Comparison of ENCODE assay signal across 9 cellular contexts in the genomic region with DNA sequence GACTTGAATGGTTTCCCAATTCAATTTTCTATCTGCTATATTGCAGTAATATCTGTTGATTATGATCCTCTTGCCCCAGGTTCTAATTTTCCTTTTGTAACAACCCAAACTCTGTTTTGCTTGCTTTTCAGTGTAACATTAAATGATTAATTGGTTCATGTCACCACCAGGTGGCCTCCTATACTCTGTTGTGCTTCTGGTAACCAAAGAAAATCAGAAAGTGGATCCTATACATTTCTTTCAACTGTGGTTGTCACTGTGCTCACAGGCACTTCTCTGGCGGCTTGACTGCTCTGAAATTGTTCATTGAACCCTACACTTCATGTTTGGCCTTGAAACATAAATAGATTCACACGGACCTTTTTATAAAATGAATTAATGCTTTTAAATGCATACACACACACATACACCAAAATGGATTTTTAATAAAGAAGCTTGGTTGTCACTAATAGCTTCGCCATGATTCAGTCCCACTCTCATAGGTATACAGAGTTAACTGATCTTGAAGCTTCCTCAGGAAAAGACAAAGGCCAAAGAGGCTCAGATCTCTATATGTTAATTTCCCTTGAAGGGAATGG.
A peak's percentile ranks its signal among the peaks of the same experiment; 100 is the strongest.
DNase-seq lines count a peak whose midpoint lies in the region; ATAC-seq, FAIRE-seq and TF ChIP-seq lines count a peak whose summit lies in the region.
"Had no signal": no experiment of that assay in that cellular context is flagged by ENCODE, and none has a peak within 500 bp of the region (broad histone marks: within the 10 kb centered on the region; RNA-seq: fewer than 3 reads in every experiment).

No MANE protein-coding gene starts in this region.

- H3K79me2 ChIP-seq in OCI-LY7 (ENCODE audit: insufficient read depth, low read depth, low read length) (no peaks in the 10 kb centered on the region), H1 (ENCODE audit: control insufficient read depth in 1 of 2, insufficient read depth in 2 of 2, low read length in 2 of 2) (no peaks in the 10 kb centered on the region)

- DNase-seq in heart right ventricle (peak in 1 of 2 donors; percentile 32), cardiac septum (ENCODE audit: low spot score) (no peak), HT-29 (ENCODE audit: low spot score) (peak; percentile 50), OCI-LY7 (ENCODE audit: low spot score) (peak; percentile 60), H1 (ENCODE audit: low read depth in 1 of 2, low spot score in 2 of 2) (no peak), mucosa of descending colon (peak in 1 of 3 donors; percentile 70)
- DNase-seq in activated effector memory CD4-positive, alpha-beta T cell treated with anti-CD3 and anti-CD28 coated beads, Interleukin-2, amount 50 U/mL, for 16 hours, result no peak
- DNase-seq: activated naive CD8-positive, alpha-beta T cell treated with anti-CD3 and anti-CD28 coated beads, Interleukin-2, amount 10 ng/mL, durations not matched to agents 7 days and 5 days had no signal

- no TSS peak for BruUV-seq in OCI-LY7 (replicated peaks; lab: Mats Ljungman, UMichigan)

- peak in 5 of 8 donors; percentile 30 to 47 (median 36) for ATAC-seq in heart right ventricle
- peak; percentile 50 for ATAC-seq in mucosa of descending colon
- ATAC-seq in GM21786 (IDR thresholded peaks at IDR 0.05; ENCODE audit: unreplicated experiment), result no peak

- no peaks in the 10 kb centered on the region for H3K79me1 ChIP-seq in H1 (ENCODE audit: low read depth, low read length)

- no peak overlapping the region for H3K4ac ChIP-seq in H1 (replicated peaks; ENCODE audit: insufficient read length, low read depth, low read length)

- no peak overlapping the region for H3K23ac ChIP-seq in H1 (ENCODE audit: insufficient read length)

- H3K18ac ChIP-seq in H1 (ENCODE audit: extremely low read depth, low read length), result no peak overlapping the region

- no peaks in the 10 kb centered on the region for H3K9me3 ChIP-seq in heart right ventricle
- H3K9me3 ChIP-seq in OCI-LY7 (ENCODE audit: low read length), result no peaks in the 10 kb centered on the region
- no peaks in the 10 kb centered on the region for H3K9me3 ChIP-seq in H1 (ENCODE audit: insufficient read depth in 2 of 2, low read depth in 1 of 2, low read length in 1 of 2)
- no peaks in the 10 kb centered on the region for H3K9me3 ChIP-seq in mucosa of descending colon

- H2AFZ ChIP-seq in OCI-LY7 (ENCODE audit: low read length) (no peak overlapping the region), H1 (ENCODE audit: low read length) (no peak overlapping the region)

- peaks cover 7 to 48% (median 32%) of the 10 kb centered on the region in 9 donors for H3K4me1 ChIP-seq in heart right ventricle
- no peaks in the 10 kb centered on the region for H3K4me1 ChIP-seq in OCI-LY7 (ENCODE audit: insufficient read depth, low read length, poor library complexity, severe bottlenecking)
- H3K4me1 ChIP-seq in H1 (replicated peaks in 1 of 4; ENCODE audit: control insufficient read depth in 3 of 4, insufficient read depth in 4 of 4, low read length in 3 of 4), result no peaks in the 10 kb centered on the region
- peaks cover 4% of the 10 kb centered on the region for H3K4me1 ChIP-seq in mucosa of descending colon (ENCODE audit: low read depth)

- 49 to 51% methylated on average over 3 of the region's 3 CpGs for WGBS in heart right ventricle, 2 donors
- 57% methylated on average over 3 of the region's 3 CpGs; no CpG with 5 or more reads in 1 of the 2 experiments for WGBS in H1 (ENCODE audit: extremely low coverage in 1 of 2, insufficient coverage in 1 of 2, insufficient read length in 1 of 2, insufficient replicate concordance in 2 of 2, low coverage in 1 of 2, low lambda C conversion rate in 2 of 2, missing lambda C conversion rate in 1 of 2), 2 experiments

- H3K4me2 ChIP-seq in OCI-LY7 (ENCODE audit: low read length), result no peak overlapping the region
- H3K4me2 ChIP-seq in H1 (ENCODE audit: insufficient read depth in 1 of 2, low read depth in 2 of 2, low read length in 2 of 2), result no peak overlapping the region

- H3K4me3 ChIP-seq in heart right ventricle (no peak overlapping the region), OCI-LY7 (ENCODE audit: low read depth, low read length, poor library complexity, severe bottlenecking) (no peak overlapping the region), H1 (ENCODE audit: extremely low read depth in 1 of 4, insufficient read depth in 2 of 4, low read depth in 3 of 4, low read length in 4 of 4) (no peak overlapping the region), mucosa of descending colon (no peak overlapping the region)

- H3K36me3 ChIP-seq in heart right ventricle, result no peaks in the 10 kb centered on the region
- no peaks in the 10 kb centered on the region for H3K36me3 ChIP-seq in OCI-LY7 (ENCODE audit: insufficient read depth, low read length)
- no peaks in the 10 kb centered on the region for H3K36me3 ChIP-seq in H1 (ENCODE audit: control insufficient read depth in 2 of 4, insufficient read depth in 4 of 4, low read length in 3 of 4)
- H3K36me3 ChIP-seq in mucosa of descending colon (ENCODE audit: low read depth), result no peaks in the 10 kb centered on the region

- no peak overlapping the region for H4K8ac ChIP-seq in H1 (ENCODE audit: extremely low read depth, insufficient read depth, low read length)

- FAIRE-seq in H1 (lab: Jason Lieb, UNC), result peak; percentile 7

- H2BK20ac ChIP-seq in H1 (ENCODE audit: low read length), result no peak overlapping the region

- peak; percentile 24 to 72 (median 53) for TF ChIP-seq CTCF in heart right ventricle (IDR thresholded peaks at IDR 0.05)
- TF ChIP-seq CTCF in OCI-LY7 (conservative IDR thresholded peaks at IDR 0.05; ENCODE audit: low read length), result peak; percentile 88
- TF ChIP-seq CTCF in H1 (IDR thresholded peaks at IDR 0.05; ENCODE audit: control extremely low read depth in 1 of 3, insufficient read depth in 1 of 3, low read depth in 1 of 3, low read length in 3 of 3), result peak in 2 of 3 experiments; percentile 53 to 61; a peak in 3 of 4 replicates
- TF ChIP-seq CTCF in mucosa of descending colon (IDR thresholded peaks at IDR 0.05), result peak; percentile 18

- CTCF ChIA-PET in OCI-LY7 (lab: Charles Lee; ENCODE audit: unreplicated experiment), result no interaction called here
- CTCF ChIA-PET in H1 (lab: Charles Lee; ENCODE audit: partially characterized antibody), result interaction anchor here (0.7 to 1.2 kb wide), 14 partner anchors 11 to 1509 kb away, joined by 3 to 8 read pairs (median 3); no protein-coding TSS in a partner anchor

- TF ChIP-seq RAD21 in H1 (IDR thresholded peaks at IDR 0.05 in 1 of 2, conservative IDR thresholded peaks at IDR 0.05 in 1 of 2; ENCODE audit: low read depth in 2 of 2, low read length in 2 of 2), result peak; percentile 84 to 90

- H2BK12ac ChIP-seq in H1 (ENCODE audit: low read depth, low read length), result no peak overlapping the region

- no peak for TF ChIP-seq POLR2A in H1 (IDR thresholded peaks at IDR 0.05; ENCODE audit: control extremely low read depth in 1 of 2, low read depth in 2 of 2, low read length in 2 of 2)

- H3K27ac ChIP-seq in heart right ventricle (peak overlapping the region in 1 of 10 donors; percentile 2), OCI-LY7 (ENCODE audit: low read depth, low read length, poor library complexity, severe bottlenecking) (no peak overlapping the region), H1 (ENCODE audit: low read depth, low read length) (no peak overlapping the region)

- no peak for TF ChIP-seq EP300 in H1 (IDR thresholded peaks at IDR 0.05; ENCODE audit: borderline replicate concordance in 1 of 2, low read depth in 2 of 2, low read length in 2 of 2)

- H3K9ac ChIP-seq in H1 (replicated peaks in 1 of 4; ENCODE audit: extremely low read depth in 1 of 4, low read depth in 3 of 4, low read length in 3 of 4), result no peak overlapping the region

- H3K14ac ChIP-seq in H1 (ENCODE audit: insufficient read length), result no peak overlapping the region

- H3K27me3 ChIP-seq in heart right ventricle (no peaks in the 10 kb centered on the region), H1 (replicated peaks in 1 of 4; ENCODE audit: control insufficient read depth in 3 of 4, extremely low read depth in 1 of 4, insufficient read depth in 3 of 4, low read length in 3 of 4) (no peaks in the 10 kb centered on the region)

- POLR2A ChIA-PET in OCI-LY7 (lab: Charles Lee), result interaction anchor here (0.5 to 1.0 kb wide), 2 partner anchors 65 to 453 kb away, joined by 3 to 5 read pairs; no protein-coding TSS in a partner anchor
- POLR2A ChIA-PET in H1 (lab: Charles Lee; ENCODE audit: partially characterized antibody), result no interaction called here

- H2BK5ac ChIP-seq in H1 (ENCODE audit: low read depth, low read length), result no peak overlapping the region

- no peak overlapping the region for H2BK15ac ChIP-seq in H1 (ENCODE audit: low read length)

- no peak overlapping the region for H2AK5ac ChIP-seq in H1 (ENCODE audit: low read depth, low read length)

- H3K56ac ChIP-seq in H1 (replicated peaks; ENCODE audit: insufficient read length, low read depth, low read length), result no peak overlapping the region

- H2BK120ac ChIP-seq in H1 (replicated peaks; ENCODE audit: low read depth, low read length), result no peak overlapping the region

- no peaks in the 10 kb centered on the region for H3K9me2 ChIP-seq in OCI-LY7 (ENCODE audit: insufficient read depth, low read length)

- H4K20me1 ChIP-seq in OCI-LY7 (ENCODE audit: insufficient read depth, low read length) (no peaks in the 10 kb centered on the region), H1 (replicated peaks in 1 of 2; ENCODE audit: control insufficient read depth in 1 of 2, insufficient read depth in 2 of 2, low read length in 2 of 2) (no peaks in the 10 kb centered on the region)

- no peak overlapping the region for H4K91ac ChIP-seq in H1 (replicated peaks; ENCODE audit: insufficient read length, low read length)

- H3K23me2 ChIP-seq in H1 (ENCODE audit: low read depth, low read length), result no peaks in the 10 kb centered on the region

- no peak overlapping the region for H4K5ac ChIP-seq in H1 (ENCODE audit: insufficient read length, low read depth, low read length)

- intact Hi-C loops in heart right ventricle (cut with DNase I) (loop anchor here in 5 of 10 donors (5.0 to 10.0 kb wide), 6 partner anchors 114 to 1084 kb away; a partner anchor contains a TSS), cardiac septum (cut with DNase I) (loop anchor here (5.0 kb wide), 1 partner anchor 116 kb away; no protein-coding TSS in a partner anchor), OCI-LY7 (cut with micrococcal nuclease; ENCODE audit: unreplicated experiment) (loop anchor here (5.0 to 10.0 kb wide), 2 partner anchors 724 to 1081 kb away; no protein-coding TSS in a partner anchor), mucosa of descending colon (cut with DNase I, micrococcal nuclease) (no loop called here)

TF ChIP-seq in H1, 55 proteins besides CTCF, POLR2A, EP300 and RAD21 (continues in another document):
- no peak for TF ChIP-seq CBX8 (IDR thresholded peaks at IDR 0.05; ENCODE audit: borderline replicate concordance, low read depth, low read length)
- TF ChIP-seq JUND (IDR thresholded peaks at IDR 0.05; ENCODE audit: low read length), result no peak
- TF ChIP-seq SP4 (IDR thresholded peaks at IDR 0.05; ENCODE audit: low read length), result no peak
- TF ChIP-seq CTBP2 (IDR thresholded peaks at IDR 0.05; ENCODE audit: borderline replicate concordance, insufficient read depth, insufficient read length, low read length), result no peak
- no peak for TF ChIP-seq RNF2 (IDR thresholded peaks at IDR 0.05; ENCODE audit: borderline replicate concordance, low read depth, low read length, missing control alignments, poor library complexity, severe bottlenecking)
- no peak for TF ChIP-seq NRF1 (IDR thresholded peaks at IDR 0.05; ENCODE audit: low read depth, low read length)

Comparison
In these comparisons a context has a peak if more than half of its experiments do, and no peak if none do; other contexts are left out.
1. DNase-seq: peak in HT-29 (single experiment) and OCI-LY7 (single experiment); none in cardiac septum (single experiment), H1 (0 of 2) and activated effector memory CD4-positive, alpha-beta T cell treated with anti-CD3 and anti-CD28 coated beads, Interleukin-2, amount 50 U/mL, for 16 hours (single experiment).
2. CTCF ChIP-seq: peak in every context shown above with its lines; median percentile 88 in OCI-LY7; 57 in H1; 53 in heart right ventricle; 18 in mucosa of descending colon.
3. intact Hi-C loops: an anchor here in cardiac septum (5.0 kb wide) and OCI-LY7 (5.0 to 10.0 kb wide); none called in mucosa of descending colon.